In the genomic region with DNA sequence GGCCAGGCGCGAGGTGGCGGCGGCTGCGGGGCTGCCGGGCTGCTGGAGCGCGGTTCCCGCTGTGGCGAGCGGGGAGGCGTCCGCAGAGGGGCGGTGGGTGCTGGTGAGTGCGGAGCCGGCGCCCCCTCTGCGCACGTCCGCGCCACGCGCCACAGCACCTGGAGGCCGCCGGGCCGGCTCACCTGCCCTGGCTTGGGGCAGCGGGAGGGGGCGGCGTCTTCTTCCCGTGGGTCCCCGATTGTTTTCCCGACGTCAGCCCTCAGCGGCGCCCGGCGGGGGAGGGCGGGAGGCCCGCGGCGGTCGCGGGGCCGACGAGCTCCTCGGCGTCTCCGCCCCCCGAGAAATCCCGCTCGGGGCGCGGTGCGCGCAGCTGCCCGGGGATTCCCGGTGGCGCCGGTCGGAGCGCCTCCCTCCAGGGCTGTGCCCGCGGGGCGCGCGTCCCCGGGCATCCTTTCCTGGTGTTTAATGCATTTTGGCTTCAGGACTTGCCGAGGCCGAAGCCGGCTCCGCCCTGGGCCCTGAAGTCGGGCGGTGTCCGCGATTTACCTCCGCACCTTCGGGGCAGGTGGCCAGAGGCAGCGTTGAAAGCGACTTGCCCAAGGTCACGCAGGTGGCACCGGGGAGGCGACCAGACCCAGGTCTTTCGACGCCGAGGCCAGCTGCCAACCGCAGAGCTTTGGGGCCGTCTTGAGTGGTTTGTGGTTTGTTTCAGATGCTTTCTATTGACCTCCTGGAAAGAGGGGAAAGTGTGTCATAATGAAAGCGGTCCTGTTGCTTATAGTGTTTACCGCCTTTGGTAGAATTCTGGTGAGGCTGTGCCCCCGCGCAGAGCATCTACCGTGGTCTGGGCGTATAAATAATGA, we compare ENCODE assay signal across 8 cellular contexts. TPM values are rescaled to one million over a fixed set of nuclear protein-coding genes. Genes with fewer than 3 reads are reported as not detected.
DNase-seq lines count a peak whose midpoint lies in the region; ATAC-seq and TF ChIP-seq lines count a peak whose summit lies in the region.

No MANE protein-coding gene starts in this region.

- intact Hi-C loops in Calu3 (cut with micrococcal nuclease; ENCODE audit: unreplicated experiment) (loop anchor here (5.0 kb wide), 1 partner anchor 33 kb away; no protein-coding TSS in a partner anchor), left ventricle myocardium superior (cut with micrococcal nuclease) (no loop called here), psoas muscle (cut with DNase I) (loop anchor here (5.0 to 10.0 kb wide), 2 partner anchors 70 to 88 kb away; no protein-coding TSS in a partner anchor)

- H3K4me3 ChIP-seq in HL-60 (replicated peaks; ENCODE audit: insufficient read depth, low read length) (peak overlapping the region; percentile 53), psoas muscle (peak overlapping the region; percentile 85), urinary bladder (ENCODE audit: low read depth, low read length) (peak overlapping the region; percentile 96)

- H3K27ac ChIP-seq in HL-60 (replicated peaks) (no peak overlapping the region), psoas muscle (peak overlapping the region; percentile 97), urinary bladder (ENCODE audit: low read depth) (peak overlapping the region; percentile 99)

- H3K36me3 ChIP-seq in psoas muscle (ENCODE audit: insufficient read depth in 1 of 2, low read depth in 1 of 2) (no peaks in the 10 kb centered on the region), urinary bladder (ENCODE audit: insufficient read depth) (no peaks in the 10 kb centered on the region)

- H3K27me3 Mint-ChIP-seq in Calu3 (ENCODE audit: unreplicated experiment) (no peaks in the 10 kb centered on the region), T-cell (peaks cover 0 to 9% of the 10 kb centered on the region in 2 donors)

- H3K4me1 Mint-ChIP-seq in Calu3 (ENCODE audit: low read depth, unreplicated experiment) (peaks cover 12% of the 10 kb centered on the region), T-cell (peaks cover 46 to 54% (median 47%) of the 10 kb centered on the region in 3 donors)

- peak; percentile 70 for DNase-seq in Calu3
- DNase-seq in GM20000 (ENCODE audit: low spot score), result peak; percentile 79
- DNase-seq in HL-60 (ENCODE audit: low read depth in 1 of 2, low spot score in 1 of 2), result peak in 1 of 2 experiments; percentile 28
- peak; percentile 44 to 82 (median 72) for DNase-seq in T-cell
- DNase-seq in amniotic stem cell (lab: John Stamatoyannopoulos, UW), result peak; percentile 7
- DNase-seq in left ventricle myocardium superior, result peak; percentile 76
- DNase-seq in psoas muscle, result peak; percentile 59 to 74

- H3K9me3 ChIP-seq in psoas muscle, result no peaks in the 10 kb centered on the region

- POLR2A ChIA-PET in T-cell (lab: Charles Lee), result interaction anchor here (0.6 to 1.4 kb wide), 5 partner anchors 12 to 56 kb away, joined by 3 to 7 read pairs (median 3); no protein-coding TSS in a partner anchor

- peaks cover 49% of the 10 kb centered on the region for H3K4me1 ChIP-seq in psoas muscle
- no peaks in the 10 kb centered on the region for H3K4me1 ChIP-seq in urinary bladder (ENCODE audit: insufficient read depth)

- ATAC-seq in T-cell (replicated peaks in 1 of 4) (peak; percentile 47 to 67 (median 54)), left ventricle myocardium superior (peak; percentile 43), psoas muscle (peak; percentile 40 to 63 (median 56))

- WGBS in psoas muscle, 3 donors, result 1% methylated on average over 46 to 93 of the region's 93 CpGs
- under 1% methylated on average over 91 of the region's 93 CpGs for WGBS in urinary bladder

- peaks cover 24% of the 10 kb centered on the region for H3K36me3 Mint-ChIP-seq in Calu3 (ENCODE audit: insufficient read depth, unreplicated experiment)
- peaks cover 7% of the 10 kb centered on the region for H3K36me3 Mint-ChIP-seq in T-cell

- H3K4me3 Mint-ChIP-seq in Calu3 (ENCODE audit: low read depth, unreplicated experiment) (peak overlapping the region; percentile 82), T-cell (peak overlapping the region; percentile 92 to 97 (median 92))

- no TSS peak for BruUV-seq in Calu3 (replicated peaks; lab: Mats Ljungman, UMichigan)

- TF ChIP-seq CTCF in Calu3 (IDR thresholded peaks at IDR 0.05; ENCODE audit: unreplicated experiment) (no peak), GM20000 (IDR thresholded peaks at IDR 0.05; ENCODE audit: extremely low read depth, missing control alignments) (no peak), HL-60 (IDR thresholded peaks at IDR 0.05; ENCODE audit: insufficient read depth, low read length) (no peak), psoas muscle (IDR thresholded peaks at IDR 0.05) (no peak)

- H3K27ac Mint-ChIP-seq in Calu3 (ENCODE audit: unreplicated experiment) (peak overlapping the region; percentile 67), T-cell (peak overlapping the region; percentile 90 to 93)

- CTCF ChIA-PET in Calu3 (lab: Charles Lee), result interaction anchor here (1.0 to 2.2 kb wide), 5 partner anchors 15 to 76 kb away, joined by 3 to 8 read pairs (median 4); no protein-coding TSS in a partner anchor
- CTCF ChIA-PET in T-cell (lab: Charles Lee), result interaction anchor here in 1 of 2 donors (1.3 to 1.5 kb wide), 4 partner anchors 33 to 76 kb away, joined by 3 to 8 read pairs (median 4); no protein-coding TSS in a partner anchor

- H3K9me3 Mint-ChIP-seq in Calu3 (ENCODE audit: low read depth, unreplicated experiment), result no peaks in the 10 kb centered on the region
- H3K9me3 Mint-ChIP-seq in T-cell, result no peaks in the 10 kb centered on the region

- peaks cover 3% of the 10 kb centered on the region for H3K27me3 ChIP-seq in HL-60 (ENCODE audit: insufficient read depth, poor library complexity, severe bottlenecking)
- no peaks in the 10 kb centered on the region for H3K27me3 ChIP-seq in psoas muscle (ENCODE audit: insufficient read depth in 3 of 3, low read length in 2 of 3)

RNA-seq across cellular contexts. Expression of a gene that starts 0.6 kb away (rescaled TPM):
- total RNA-seq in Calu3 (2022) (29.4 and 31.0 TPM in 2 replicates), T-cell (10 to 100 TPM; 36.8 to 58.6 (median 40.5) TPM), left ventricle myocardium superior (71.1 TPM), psoas muscle (10 to 100 TPM; 41.2 to 64.9 (median 57.4) TPM), urinary bladder (59.5 TPM)
- polyA plus RNA-seq in psoas muscle (10 to 100 TPM; 29.5 to 75.3 (median 36.2) TPM), urinary bladder (20.9 TPM)
